ENCODE assay signal across 9 cellular contexts in genomic region chr2:64222942-64223511, GRCh38.
DNase-seq lines count a peak whose midpoint lies in the region; ATAC-seq and TF ChIP-seq lines count a peak whose summit lies in the region.
"Had no signal": no experiment of that assay in that cellular context is flagged by ENCODE, and none has a peak within 500 bp of the region (broad histone marks: within the 10 kb centered on the region; RNA-seq: fewer than 3 reads in every experiment).

No MANE protein-coding gene starts in this region.

- peak overlapping the region; percentile 79 for H3K27ac Mint-ChIP-seq in stimulated activated naive CD8-positive, alpha-beta T cell treated with anti-CD3 and anti-CD28 coated beads, Interleukin-15, Interleukin-2, amounts not matched to agents 100 ng/mL and 50 ng/mL, for 24 hours

- peak overlapping the region; percentile 50 for H3K4me3 Mint-ChIP-seq in stimulated activated naive CD8-positive, alpha-beta T cell treated with anti-CD3 and anti-CD28 coated beads, Interleukin-15, Interleukin-2, amounts not matched to agents 100 ng/mL and 50 ng/mL, for 24 hours

- TF ChIP-seq POLR2A in adrenal gland (IDR thresholded peaks at IDR 0.05) (no peak), vagina (IDR thresholded peaks at IDR 0.05) (no peak)

- no peak for DNase-seq in stimulated activated naive CD8-positive, alpha-beta T cell treated with anti-CD3 and anti-CD28 coated beads, Interleukin-15, Interleukin-2, amounts not matched to agents 100 U/mL and 50 U/mL, for 24 hours
- DNase-seq in adrenal gland: no peak
- no peak for DNase-seq in vagina (ENCODE audit: extremely low spot score in 2 of 2)
- DNase-seq in NK-92 (lab: John Stamatoyannopoulos, UW; ENCODE audit: unreplicated experiment): no peak
- no peak for DNase-seq in NCI-H510A treated with DMSO at 0.1 percent for 48 hours (lab: John Stamatoyannopoulos, UW)
- DNase-seq: body of pancreas had no signal

- H3K9me3 Mint-ChIP-seq in stimulated activated naive CD8-positive, alpha-beta T cell treated with anti-CD3 and anti-CD28 coated beads, Interleukin-15, Interleukin-2, amounts not matched to agents 100 ng/mL and 50 ng/mL, for 24 hours: no peaks in the 10 kb centered on the region

- TF ChIP-seq CTCF in adrenal gland (IDR thresholded peaks at IDR 0.05) (no peak), vagina (IDR thresholded peaks at IDR 0.05) (no peak)

- H3K9me3 ChIP-seq in adrenal gland (replicated peaks in 1 of 3) (no peaks in the 10 kb centered on the region), vagina (no peaks in the 10 kb centered on the region)
- H3K9me3 ChIP-seq: body of pancreas had no signal

- intact Hi-C loops in adrenal gland (cut with DNase I) (no loop called here), vagina (cut with DNase I) (no loop called here)

- H3K27me3 ChIP-seq in adrenal gland (no peaks in the 10 kb centered on the region), vagina (no peaks in the 10 kb centered on the region)
- H3K27me3 ChIP-seq: body of pancreas had no signal

- no peaks in the 10 kb centered on the region for H3K36me3 ChIP-seq in adrenal gland (replicated peaks in 1 of 2)
- H3K36me3 ChIP-seq in vagina: no peaks in the 10 kb centered on the region

- no peaks in the 10 kb centered on the region for H3K36me3 Mint-ChIP-seq in stimulated activated naive CD8-positive, alpha-beta T cell treated with anti-CD3 and anti-CD28 coated beads, Interleukin-15, Interleukin-2, amounts not matched to agents 100 ng/mL and 50 ng/mL, for 24 hours (ENCODE audit: low read depth)

- peak overlapping the region in 3 of 5 donors; percentile 19 to 29 (median 20) for H3K27ac ChIP-seq in adrenal gland
- peak overlapping the region; percentile 1 for H3K27ac ChIP-seq in vagina
- H3K27ac ChIP-seq: body of pancreas had no signal

- H3K4me1 ChIP-seq in adrenal gland (replicated peaks in 1 of 2): peaks cover 13 to 22% of the 10 kb centered on the region in 2 donors
- H3K4me1 ChIP-seq in vagina: peaks cover 36% of the 10 kb centered on the region

- ATAC-seq in stimulated activated naive CD8-positive, alpha-beta T cell treated with anti-CD3 and anti-CD28 coated beads, Interleukin-15, Interleukin-2, amounts not matched to agents 100 U/mL and 50 U/mL, for 24 hours: no peak
- peak; percentile 73 for ATAC-seq in HG03045 (IDR thresholded peaks at IDR 0.05; ENCODE audit: unreplicated experiment)
- ATAC-seq in HG02588 (IDR thresholded peaks at IDR 0.05; ENCODE audit: unreplicated experiment): no peak
- ATAC-seq: body of pancreas had no signal

- no peaks in the 10 kb centered on the region for H3K27me3 Mint-ChIP-seq in stimulated activated naive CD8-positive, alpha-beta T cell treated with anti-CD3 and anti-CD28 coated beads, Interleukin-15, Interleukin-2, amounts not matched to agents 100 ng/mL and 50 ng/mL, for 24 hours

- 67 to 76% (median 68%) methylated on average over 5 of the region's 5 CpGs for WGBS in adrenal gland, 4 donors

- H3K4me3 ChIP-seq in adrenal gland: no peak overlapping the region
- H3K4me3 ChIP-seq in vagina: no peak overlapping the region
- H3K4me3 ChIP-seq: body of pancreas had no signal

- H3K4me1 Mint-ChIP-seq in stimulated activated naive CD8-positive, alpha-beta T cell treated with anti-CD3 and anti-CD28 coated beads, Interleukin-15, Interleukin-2, amounts not matched to agents 100 ng/mL and 50 ng/mL, for 24 hours (ENCODE audit: low read depth): peaks cover 48% of the 10 kb centered on the region
